Comparison of ENCODE assay signal across 8 cellular contexts in the genomic region with DNA sequence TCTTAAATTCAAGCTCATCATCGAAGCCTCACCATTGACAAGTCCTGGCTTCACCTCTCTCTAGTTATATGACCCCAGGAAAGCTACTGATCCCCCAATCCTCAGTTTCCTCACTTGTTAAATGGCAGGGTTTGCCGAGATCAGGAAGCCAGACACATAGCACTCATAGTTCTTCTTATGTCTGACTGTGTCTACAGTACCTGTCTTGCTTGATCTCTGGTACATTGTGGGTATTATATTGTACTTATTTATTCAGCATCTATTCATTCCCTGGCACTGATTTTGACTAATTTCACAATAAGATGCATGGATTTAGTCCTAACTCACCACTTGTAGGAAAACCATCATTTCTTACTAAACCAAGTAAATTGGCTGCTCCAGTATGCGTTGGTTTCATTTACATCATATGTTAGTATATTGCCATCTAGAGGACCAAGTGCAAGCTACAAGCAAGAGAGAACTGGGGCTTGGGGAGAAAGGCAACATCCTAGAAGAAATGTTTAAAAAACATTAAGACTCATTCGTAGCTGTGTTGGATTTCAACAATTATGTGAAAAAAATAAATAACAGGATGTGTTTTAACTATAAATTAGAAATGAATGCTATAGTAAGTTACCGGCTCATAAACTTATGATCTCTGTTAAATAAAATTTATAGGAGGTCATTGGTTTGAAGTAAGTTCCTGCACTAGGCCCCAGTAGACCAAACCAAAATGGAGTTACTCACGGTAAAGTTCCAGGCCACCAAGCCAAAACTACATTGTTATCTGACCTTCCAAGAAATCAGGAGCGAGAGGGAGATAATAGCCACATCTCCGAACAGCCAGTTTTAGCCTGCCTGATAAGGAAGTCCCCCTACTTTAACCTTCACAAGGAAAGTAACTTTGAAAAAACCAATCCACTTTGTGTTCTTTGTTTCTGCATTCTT. TPM values are rescaled to one million over a fixed set of nuclear protein-coding genes. Genes with fewer than 3 reads are reported as not detected.
DNase-seq lines count a peak whose midpoint lies in the region; ATAC-seq, FAIRE-seq and TF ChIP-seq lines count a peak whose summit lies in the region.
"Not testable (repeated sequence)": the region's sequence is repeated elsewhere in the genome, so short reads cannot be mapped to it uniquely, and the experiment has no call there.

No MANE protein-coding gene starts in this region.

- 42 to 45% (median 45%) methylated on average over 7 to 8 of the region's 8 CpGs for WGBS in psoas muscle, 3 donors

- H3K27ac ChIP-seq in OCI-LY7 (ENCODE audit: low read depth, low read length, poor library complexity, severe bottlenecking); endothelial cell of umbilical vein (ENCODE audit: insufficient read depth, low read depth, low read length); kidney (ENCODE audit: low read depth in 2 of 2, low read length in 2 of 2); psoas muscle: not testable (repeated sequence)

- H3K27ac Mint-ChIP-seq in activated CD8-positive, alpha-beta T cell treated with anti-CD3 and anti-CD28 coated beads for 36 hours: not testable (repeated sequence)

- not testable (repeated sequence) for H3K36me3 Mint-ChIP-seq in activated CD8-positive, alpha-beta T cell treated with anti-CD3 and anti-CD28 coated beads for 36 hours (ENCODE audit: low read depth)

- H3K4me1 Mint-ChIP-seq in activated CD8-positive, alpha-beta T cell treated with anti-CD3 and anti-CD28 coated beads for 36 hours (ENCODE audit: low read depth): not testable (repeated sequence)

- not testable (repeated sequence) for H3K4me3 ChIP-seq in AG04449 (ENCODE audit: low read depth, low read length); GM12875 (ENCODE audit: low read depth, low read length); OCI-LY7 (ENCODE audit: low read depth, low read length, poor library complexity, severe bottlenecking); endothelial cell of umbilical vein (replicated peaks in 1 of 3; ENCODE audit: insufficient read depth in 1 of 3, low read depth in 1 of 3, low read length in 3 of 3); kidney (ENCODE audit: low read length in 2 of 2); psoas muscle

- not testable (repeated sequence) for H3K4me3 Mint-ChIP-seq in activated CD8-positive, alpha-beta T cell treated with anti-CD3 and anti-CD28 coated beads for 36 hours

- not testable (repeated sequence) for BruUV-seq in OCI-LY7 (replicated peaks; lab: Mats Ljungman, UMichigan); endothelial cell of umbilical vein (replicated peaks; lab: Mats Ljungman, UMichigan)

- H2AFZ ChIP-seq in OCI-LY7 (ENCODE audit: low read length); endothelial cell of umbilical vein (ENCODE audit: low read depth, low read length): not testable (repeated sequence)

- TF ChIP-seq CTCF in AG04449 (IDR thresholded peaks at IDR 0.05; ENCODE audit: insufficient read depth, low read length, missing control alignments): peak; percentile 39
- TF ChIP-seq CTCF in GM12875 (IDR thresholded peaks at IDR 0.05; ENCODE audit: borderline replicate concordance, insufficient read depth, low read depth, low read length): peak; percentile 23; the same call in 1 of the 2 replicates
- TF ChIP-seq CTCF in LNCAP (IDR thresholded peaks at IDR 0.05): peak; percentile 62
- peak; percentile 69 for TF ChIP-seq CTCF in OCI-LY7 (conservative IDR thresholded peaks at IDR 0.05; ENCODE audit: low read length)
- TF ChIP-seq CTCF in activated CD8-positive, alpha-beta T cell treated with anti-CD3 and anti-CD28 coated beads for 36 hours (IDR thresholded peaks at IDR 0.05): peak; percentile 67
- TF ChIP-seq CTCF in endothelial cell of umbilical vein (IDR thresholded peaks at IDR 0.05; ENCODE audit: extremely low read depth in 1 of 2, insufficient read depth in 1 of 2, low read depth in 1 of 2, low read length in 2 of 2): peak; percentile 10 to 30
- TF ChIP-seq CTCF in kidney (IDR thresholded peaks at IDR 0.05; ENCODE audit: borderline replicate concordance, extremely low read depth, insufficient read depth): peak; percentile 54
- peak; percentile 74 for TF ChIP-seq CTCF in psoas muscle (IDR thresholded peaks at IDR 0.05)

- not testable (repeated sequence) for H3K9me3 Mint-ChIP-seq in activated CD8-positive, alpha-beta T cell treated with anti-CD3 and anti-CD28 coated beads for 36 hours

- FAIRE-seq in endothelial cell of umbilical vein (lab: Jason Lieb, UNC) (peak; percentile 79), kidney (lab: Jason Lieb, UNC) (peak; percentile 80)

- ATAC-seq in activated CD8-positive, alpha-beta T cell treated with anti-CD3 and anti-CD28 coated beads for 36 hours: peak; percentile 74
- peak; percentile 61 to 92 (median 78) for ATAC-seq in psoas muscle

- not testable (repeated sequence) for H3K36me3 ChIP-seq in OCI-LY7 (ENCODE audit: insufficient read depth, low read length); endothelial cell of umbilical vein (ENCODE audit: control insufficient read depth in 2 of 2, extremely low read depth in 1 of 2, insufficient read depth in 2 of 2, low read length in 2 of 2); kidney (ENCODE audit: control insufficient read depth in 1 of 2, insufficient read depth in 2 of 2, low read length in 2 of 2); psoas muscle (ENCODE audit: insufficient read depth in 1 of 2, low read depth in 1 of 2)

- intact Hi-C loops in OCI-LY7 (cut with micrococcal nuclease; ENCODE audit: unreplicated experiment) (loop anchor here (5.0 kb wide), 1 partner anchor 269 kb away; no protein-coding TSS in a partner anchor), endothelial cell of umbilical vein (cut with micrococcal nuclease) (loop anchor here (1.0 kb wide), 1 partner anchor 269 kb away; no protein-coding TSS in a partner anchor)
- intact Hi-C loops in activated CD8-positive, alpha-beta T cell treated with anti-CD3 and anti-CD28 coated beads for 36 hours (cut with micrococcal nuclease); kidney (cut with DNase I); psoas muscle (cut with DNase I): not testable (repeated sequence)

- dilution Hi-C loops in endothelial cell of umbilical vein (cut with MboI; ENCODE audit: extremely low pct_ligation_motif_present, low sequenced_read_pairs): not testable (repeated sequence)

- TF ChIP-seq POLR2A in endothelial cell of umbilical vein (IDR thresholded peaks at IDR 0.05; ENCODE audit: low read depth, low read length): not testable (repeated sequence)

- not testable (repeated sequence) for H3K9me2 ChIP-seq in OCI-LY7 (ENCODE audit: insufficient read depth, low read length)

- H3K4me2 ChIP-seq in OCI-LY7 (ENCODE audit: low read length); endothelial cell of umbilical vein (ENCODE audit: insufficient read depth, low read length): not testable (repeated sequence)

- not testable (repeated sequence) for H3K9me1 ChIP-seq in endothelial cell of umbilical vein (replicated peaks; ENCODE audit: control insufficient read depth, extremely low read depth, insufficient read depth, low read length)

- CTCF ChIA-PET in AG04449 (lab: Yijun Ruan, JAX) (interaction anchor here (0.6 to 2.3 kb wide), 11 partner anchors 9 to 356 kb away, joined by 3 to 27 read pairs (median 4); no protein-coding TSS in a partner anchor), endothelial cell of umbilical vein (lab: Charles Lee) (interaction anchor here (0.8 to 1.2 kb wide), 4 partner anchors 24 to 270 kb away, joined by 3 to 6 read pairs (median 4); no protein-coding TSS in a partner anchor)
- CTCF ChIA-PET in OCI-LY7 (lab: Charles Lee; ENCODE audit: unreplicated experiment): not testable (repeated sequence)
- CTCF ChIA-PET in activated CD8-positive, alpha-beta T cell treated with anti-CD3 and anti-CD28 coated beads for 36 hours (lab: Charles Lee): interaction anchor here (0.6 kb wide), 1 partner anchor 268 kb away, joined by 3 read pairs; no protein-coding TSS in a partner anchor

- not testable (repeated sequence) for H3K9ac ChIP-seq in endothelial cell of umbilical vein (replicated peaks; ENCODE audit: extremely low read depth, insufficient read depth, low read length); kidney (ENCODE audit: low read length in 2 of 2)

- POLR2A ChIA-PET in AG04449 (lab: Yijun Ruan, JAX); OCI-LY7 (lab: Charles Lee); activated CD8-positive, alpha-beta T cell treated with anti-CD3 and anti-CD28 coated beads for 36 hours (lab: Charles Lee); endothelial cell of umbilical vein (lab: Charles Lee): not testable (repeated sequence)

- H4K20me1 ChIP-seq in OCI-LY7 (ENCODE audit: insufficient read depth, low read length); endothelial cell of umbilical vein (replicated peaks; ENCODE audit: control insufficient read depth, extremely low read depth, insufficient read depth, low read length): not testable (repeated sequence)

- DNase-seq in AG04449 (ENCODE audit: low read depth, low spot score) (peak; percentile 59), OCI-LY7 (ENCODE audit: low spot score) (peak; percentile 41), endothelial cell of umbilical vein (ENCODE audit: low read depth, low spot score) (peak; percentile 52)
- peak; percentile 12 for DNase-seq in activated CD8-positive, alpha-beta T cell treated with anti-CD3 and anti-CD28 coated beads for 36 hours
- DNase-seq in kidney, psoas muscle: not testable (repeated sequence)

- H3K4me1 ChIP-seq in OCI-LY7 (ENCODE audit: insufficient read depth, low read length, poor library complexity, severe bottlenecking); endothelial cell of umbilical vein (ENCODE audit: control insufficient read depth, extremely low read depth, insufficient read depth, low read length); kidney (ENCODE audit: control insufficient read depth in 1 of 2, insufficient read depth in 1 of 2, low read depth in 1 of 2, low read length in 2 of 2); psoas muscle: not testable (repeated sequence)

- not testable (repeated sequence) for H3K27me3 Mint-ChIP-seq in activated CD8-positive, alpha-beta T cell treated with anti-CD3 and anti-CD28 coated beads for 36 hours

- not testable (repeated sequence) for H3K27me3 ChIP-seq in endothelial cell of umbilical vein (ENCODE audit: control insufficient read depth in 2 of 2, insufficient read depth in 2 of 2, low read length in 2 of 2); psoas muscle (ENCODE audit: insufficient read depth in 3 of 3, low read length in 2 of 3)

- not testable (repeated sequence) for H3K9me3 ChIP-seq in OCI-LY7 (ENCODE audit: low read length); endothelial cell of umbilical vein (replicated peaks; ENCODE audit: control insufficient read depth, insufficient read depth, low read length); kidney (ENCODE audit: control insufficient read depth in 1 of 2, low read length in 2 of 2); psoas muscle

- H3K79me2 ChIP-seq in OCI-LY7 (ENCODE audit: insufficient read depth, low read depth, low read length); endothelial cell of umbilical vein (ENCODE audit: control insufficient read depth, insufficient read depth, low read length): not testable (repeated sequence)

RNA-seq across cellular contexts. Expression of gene TVP23C, which starts 36.7 kb away (rescaled TPM):
- total RNA-seq in OCI-LY7 (2014; rRNA removed; shearing (Covaris generic)): 6.5 and 8.4 TPM in 2 replicates
- total RNA-seq in OCI-LY7 (2022) (17.9 and 20.3 TPM in 2 replicates), endothelial cell of umbilical vein (28.7 and 36.3 TPM in 2 replicates), kidney (19.0 TPM), psoas muscle (1 to 10 TPM in 3 of 4 donors, under 1 TPM in 1; 0.54 to 3.0 (median 1.8) TPM)
- total RNA-seq in activated CD8-positive, alpha-beta T cell treated with anti-CD3 and anti-CD28 coated beads for 36 hours: 1 to 10 TPM; 8.1 to 8.2 TPM
- polyA plus RNA-seq in endothelial cell of umbilical vein (5.2 and 6.4 TPM in 2 replicates), kidney (ENCODE audit: insufficient read depth, low read depth, low replicate concordance) (2.6 TPM), psoas muscle (1 to 10 TPM in 1 of 3 donors, under 1 TPM in 2; 0.25 to 2.0 (median 0.96) TPM)
- 3.5 and 3.9 TPM in 2 replicates for polyA plus RNA-seq in endothelial cell of umbilical vein (2011; cell fraction: cytosol; rRNA removed)
- 28.5 and 36.0 TPM in 2 replicates for polyA plus RNA-seq in endothelial cell of umbilical vein (2011; cell fraction: nucleus; rRNA removed)
- polyA plus RNA-seq in endothelial cell of umbilical vein (2012): 5.4 and 11.6 TPM in 2 replicates
- 47.5 and 64.3 TPM in 2 replicates for polyA minus RNA-seq in endothelial cell of umbilical vein
- polyA minus RNA-seq in endothelial cell of umbilical vein (2011; cell fraction: cytosol; rRNA and poly(A)+ RNA removed): 14.1 TPM
- 101 and 113 TPM in 2 replicates for polyA minus RNA-seq in endothelial cell of umbilical vein (2011; cell fraction: nucleus; rRNA and poly(A)+ RNA removed)

RNA-seq across cellular contexts. Expression of gene CDRT4, which starts 59.1 kb away (rescaled TPM):
- 0.31 and 1.7 TPM in 2 replicates for total RNA-seq in OCI-LY7 (2014; rRNA removed; shearing (Covaris generic))
- total RNA-seq in OCI-LY7 (2022) (6.2 and 7.1 TPM in 2 replicates), endothelial cell of umbilical vein (11.6 and 13.6 TPM in 2 replicates), kidney (8.0 TPM), psoas muscle (1 to 10 TPM in 1 of 4 donors, under 1 TPM in 3; 0.62 to 2.0 (median 0.86) TPM)
- total RNA-seq in activated CD8-positive, alpha-beta T cell treated with anti-CD3 and anti-CD28 coated beads for 36 hours: 1 to 10 TPM; 3.6 to 3.7 TPM
- polyA plus RNA-seq in endothelial cell of umbilical vein (11.5 and 14.3 TPM in 2 replicates), kidney (ENCODE audit: insufficient read depth, low read depth, low replicate concordance) (4.6 TPM), psoas muscle (under 1 TPM in 2 of 3 donors, not detected in 1; 0.29 to 0.31 TPM)
- polyA plus RNA-seq in endothelial cell of umbilical vein (2011; cell fraction: cytosol; rRNA removed): 2.1 and 2.5 TPM in 2 replicates
- 86.8 and 118 TPM in 2 replicates for polyA plus RNA-seq in endothelial cell of umbilical vein (2011; cell fraction: nucleus; rRNA removed)
- 1.4 and 2.0 TPM in 2 replicates for polyA plus RNA-seq in endothelial cell of umbilical vein (2012)
- 28.7 and 31.1 TPM in 2 replicates for polyA minus RNA-seq in endothelial cell of umbilical vein
- not detected for polyA minus RNA-seq in endothelial cell of umbilical vein (2011; cell fraction: cytosol; rRNA and poly(A)+ RNA removed)
- polyA minus RNA-seq in endothelial cell of umbilical vein (2011; cell fraction: nucleus; rRNA and poly(A)+ RNA removed): 30.6 and 36.2 TPM in 2 replicates

Comparison
In these comparisons a context has a peak if more than half of its experiments do, and no peak if none do; other contexts are left out.
1. CTCF ChIP-seq: peak in every context shown above with its lines; median percentile 74 in psoas muscle; 69 in OCI-LY7; 67 in activated CD8-positive, alpha-beta T cell treated with anti-CD3 and anti-CD28 coated beads for 36 hours; 62 in LNCAP; 54 in kidney; 39 in AG04449; 23 in GM12875; 20 in endothelial cell of umbilical vein.